1 cellular context compared by ENCODE assay signal in genomic region chr16:23803591-23804123, GRCh38.
TF ChIP-seq lines count a peak whose summit lies in the region.

No MANE protein-coding gene starts in this region.

TF ChIP-seq in K562, 482 proteins besides CTCF, POLR2A, EP300 and RAD21 (continued from another document and continues in another):
- peak; percentile 60; the same call in 1 of the 2 replicates for TF ChIP-seq CHAMP1 (IDR thresholded peaks at IDR 0.05)
- TF ChIP-seq PKNOX1 (IDR thresholded peaks at IDR 0.05), result 0 out of 2 replicates have a peak, but pooled peaks have one; percentile 22
- TF ChIP-seq DMBX1 (CRISPR knock-in tag; IDR thresholded peaks at IDR 0.05; ENCODE audit: borderline replicate concordance), result peak; percentile 82; the same call in 1 of the 2 replicates
- peak; percentile 52 for TF ChIP-seq EP400 (IDR thresholded peaks at IDR 0.05)
- TF ChIP-seq THAP12 (CRISPR knock-in tag; IDR thresholded peaks at IDR 0.05), result no peak
- TF ChIP-seq ZBTB1 (CRISPR knock-in tag; IDR thresholded peaks at IDR 0.05; ENCODE audit: borderline replicate concordance, low read depth), result no peak
- TF ChIP-seq MEF2D (tag; conservative IDR thresholded peaks at IDR 0.05; ENCODE audit: low read depth), result no peak
- TF ChIP-seq CC2D1A (IDR thresholded peaks at IDR 0.05), result peak; percentile 63; the same call in 1 of the 2 replicates
- TF ChIP-seq ETS1 (conservative IDR thresholded peaks at IDR 0.05; ENCODE audit: control insufficient read depth, low read depth, low read length), result no peak
- TF ChIP-seq CHD7 (IDR thresholded peaks at IDR 0.05; ENCODE audit: low read depth, low read length), result no peak
- 0 out of 4 replicates have a peak, but pooled peaks of 1 of the 2 experiments have one; percentile 43 for TF ChIP-seq NONO (IDR thresholded peaks at IDR 0.05; ENCODE audit: low read depth in 2 of 2, low read length in 1 of 2)
- 0 out of 2 replicates have a peak, but pooled peaks have one; percentile 28 for TF ChIP-seq ZNF583 (CRISPR knock-in tag; IDR thresholded peaks at IDR 0.05)
- no peak for TF ChIP-seq ATF1 (CRISPR knock-in tag; IDR thresholded peaks at IDR 0.05)
- no peak for TF ChIP-seq ATF1 (tag; IDR thresholded peaks at IDR 0.05)
- peak in 1 of 2 experiments; percentile 28; a peak in 1 of 4 replicates for TF ChIP-seq SRF (CRISPR knock-in tag; IDR thresholded peaks at IDR 0.05)
- no peak for TF ChIP-seq BACH1 (tag; IDR thresholded peaks at IDR 0.05)
- TF ChIP-seq CUX1 (CRISPR knock-in tag; IDR thresholded peaks at IDR 0.05), result no peak
- no peak for TF ChIP-seq BRCA1 (IDR thresholded peaks at IDR 0.05)
- TF ChIP-seq BRCA1 (CRISPR knock-in tag; IDR thresholded peaks at IDR 0.05), result no peak
- peak; percentile 23 to 59 for TF ChIP-seq E2F6 (IDR thresholded peaks at IDR 0.05; ENCODE audit: borderline replicate concordance in 1 of 2, extremely low read depth in 1 of 2, insufficient read depth in 1 of 2, insufficient read length in 1 of 2, low read depth in 1 of 2, low read length in 1 of 2, poor library complexity in 1 of 2, severe bottlenecking in 1 of 2)
- TF ChIP-seq ZNF324 (CRISPR knock-in tag; IDR thresholded peaks at IDR 0.05), result no peak
- TF ChIP-seq ZNF79 (CRISPR knock-in tag; IDR thresholded peaks at IDR 0.05; ENCODE audit: low read depth), result no peak
- peak in 1 of 2 experiments; percentile 21; a peak in 1 of 4 replicates for TF ChIP-seq KDM1A (IDR thresholded peaks at IDR 0.05)
- no peak for TF ChIP-seq ETV6 (IDR thresholded peaks at IDR 0.05; ENCODE audit: borderline replicate concordance in 1 of 2, low read depth in 2 of 2, low read length in 1 of 2)
- no peak for TF ChIP-seq ETV6 (CRISPR knock-in tag; IDR thresholded peaks at IDR 0.05; ENCODE audit: borderline replicate concordance)
